11 cellular contexts compared by ENCODE assay signal in the genomic region with DNA sequence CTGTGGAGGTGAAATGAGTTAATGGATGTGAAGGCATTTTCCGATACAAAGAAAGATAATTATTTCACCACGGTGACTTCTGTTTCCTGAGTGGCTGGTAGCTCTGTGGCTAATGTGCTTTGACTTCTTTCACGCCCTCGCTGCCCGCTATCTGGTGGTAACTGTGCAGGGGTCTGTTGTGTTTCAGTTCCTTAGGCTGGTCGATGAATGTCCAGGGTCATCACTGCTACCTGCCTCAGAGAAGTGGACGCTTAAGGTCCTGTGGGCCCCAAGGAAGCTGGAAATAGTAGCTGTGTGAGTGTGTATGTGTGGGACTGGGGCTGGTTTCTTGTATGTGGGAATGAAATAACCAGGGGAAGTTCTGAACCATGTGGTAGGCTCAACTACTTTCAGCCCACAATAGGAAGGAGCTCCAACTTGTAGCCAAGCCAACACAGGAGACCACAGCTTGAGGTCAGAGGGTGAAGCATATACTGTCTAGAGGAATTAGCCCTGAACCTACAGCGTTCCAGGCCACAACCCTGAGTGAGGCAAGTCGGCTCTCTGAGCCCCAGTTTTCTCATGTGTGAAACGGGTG. TPM values are rescaled to one million over a fixed set of nuclear protein-coding genes. Genes with fewer than 3 reads are reported as not detected.
DNase-seq lines count a peak whose midpoint lies in the region; ATAC-seq and TF ChIP-seq lines count a peak whose summit lies in the region.
"Had no signal": no experiment of that assay in that cellular context is flagged by ENCODE, and none has a peak within 500 bp of the region (broad histone marks: within the 10 kb centered on the region; RNA-seq: fewer than 3 reads in every experiment).

No MANE protein-coding gene starts in this region.

- peak overlapping the region; percentile 60 for H3K4me3 Mint-ChIP-seq in activated CD8-positive, alpha-beta T cell treated with anti-CD3 and anti-CD28 coated beads, Interleukin-2, amount 10 ng/mL, durations not matched to agents 7 days and 5 days
- no peak overlapping the region for H3K4me3 Mint-ChIP-seq in nephron progenitor cell
- H3K4me3 Mint-ChIP-seq: mesothelial cell of epicardium had no signal

- H3K36me3 Mint-ChIP-seq in activated CD8-positive, alpha-beta T cell treated with anti-CD3 and anti-CD28 coated beads, Interleukin-2, amount 10 ng/mL, durations not matched to agents 7 days and 5 days (ENCODE audit: low read depth): peaks cover 17% of the 10 kb centered on the region
- H3K36me3 Mint-ChIP-seq in nephron progenitor cell (ENCODE audit: low read depth): no peaks in the 10 kb centered on the region
- H3K36me3 Mint-ChIP-seq: mesothelial cell of epicardium had no signal

- no peaks in the 10 kb centered on the region for H3K27me3 Mint-ChIP-seq in activated CD8-positive, alpha-beta T cell treated with anti-CD3 and anti-CD28 coated beads, Interleukin-2, amount 10 ng/mL, durations not matched to agents 7 days and 5 days (ENCODE audit: low read depth)
- peaks cover 12% of the 10 kb centered on the region for H3K27me3 Mint-ChIP-seq in nephron progenitor cell (ENCODE audit: low read depth, poor library complexity)

- H3K27ac Mint-ChIP-seq in activated CD8-positive, alpha-beta T cell treated with anti-CD3 and anti-CD28 coated beads, Interleukin-2, amount 10 ng/mL, durations not matched to agents 7 days and 5 days: peak overlapping the region; percentile 95
- peak overlapping the region; percentile 72 for H3K27ac Mint-ChIP-seq in nephron progenitor cell
- H3K27ac Mint-ChIP-seq: mesothelial cell of epicardium had no signal

- in situ Hi-C loops in GM13977 (cut with MboI; ENCODE audit: low pct_unique_long_range_greater_than_20kb, low sequenced_read_pairs, unreplicated experiment): no loop called here

- no peaks in the 10 kb centered on the region for H3K9me3 Mint-ChIP-seq in activated CD8-positive, alpha-beta T cell treated with anti-CD3 and anti-CD28 coated beads, Interleukin-2, amount 10 ng/mL, durations not matched to agents 7 days and 5 days (ENCODE audit: insufficient read depth)
- no peaks in the 10 kb centered on the region for H3K9me3 Mint-ChIP-seq in nephron progenitor cell
- H3K9me3 Mint-ChIP-seq: mesothelial cell of epicardium had no signal

- POLR2A ChIA-PET in activated CD8-positive, alpha-beta T cell treated with anti-CD3 and anti-CD28 coated beads, Interleukin-2, amount 10 ng/mL, durations not matched to agents 7 days and 5 days (lab: Charles Lee): interaction anchor here (0.6 to 9.1 kb wide), 5 partner anchors 18 to 550 kb away, joined by 3 to 121 read pairs (median 4); a partner anchor contains a TSS

- DNase-seq in GM13977 (ENCODE audit: low spot score) (peak; percentile 42), nephron progenitor cell (no peak), NCI-H146 treated with DMSO at 0.1 percent for 48 hours (lab: John Stamatoyannopoulos, UW; ENCODE audit: unreplicated experiment) (no peak), A172 (ENCODE audit: low spot score) (no peak)
- peak; percentile 85 for DNase-seq in activated CD8-positive, alpha-beta T cell treated with anti-CD3 and anti-CD28 coated beads, Interleukin-2, amount 10 ng/mL, durations not matched to agents 7 days and 5 days

- CTCF ChIA-PET in activated CD8-positive, alpha-beta T cell treated with anti-CD3 and anti-CD28 coated beads, Interleukin-2, amount 10 ng/mL, durations not matched to agents 7 days and 5 days (lab: Charles Lee): interaction anchor here (0.7 to 2.1 kb wide), 11 partner anchors 14 to 253 kb away, joined by 3 to 14 read pairs (median 3); a partner anchor contains a TSS

- TF ChIP-seq CTCF in GM13977 (IDR thresholded peaks at IDR 0.05; ENCODE audit: extremely low read depth, insufficient read depth, missing control alignments) (no peak), nephron progenitor cell (IDR thresholded peaks at IDR 0.05) (no peak)

- ATAC-seq in HG03108 (IDR thresholded peaks at IDR 0.05; ENCODE audit: unreplicated experiment) (peak; percentile 61), HG02885 (IDR thresholded peaks at IDR 0.05; ENCODE audit: poor library complexity, unreplicated experiment) (no peak)
- ATAC-seq in activated CD8-positive, alpha-beta T cell treated with anti-CD3 and anti-CD28 coated beads, Interleukin-2, amount 10 ng/mL, durations not matched to agents 7 days and 5 days: peak; percentile 73

- peaks cover 88% of the 10 kb centered on the region for H3K4me1 Mint-ChIP-seq in activated CD8-positive, alpha-beta T cell treated with anti-CD3 and anti-CD28 coated beads, Interleukin-2, amount 10 ng/mL, durations not matched to agents 7 days and 5 days (ENCODE audit: low read depth)
- H3K4me1 Mint-ChIP-seq in nephron progenitor cell: peaks cover 19% of the 10 kb centered on the region

RNA-seq across cellular contexts. Expression of a gene that starts 15.9 kb away (rescaled TPM):
- 100 to 1,000 TPM; 275 to 301 TPM for total RNA-seq in activated CD8-positive, alpha-beta T cell treated with anti-CD3 and anti-CD28 coated beads, Interleukin-2, amount 10 ng/mL, durations not matched to agents 7 days and 5 days
- not detected in 2 replicates for total RNA-seq in A172 (2014; rRNA removed; shearing (Covaris generic))
- total RNA-seq: mesothelial cell of epicardium, NCI-H460, temporal lobe had no signal

RNA-seq across cellular contexts. Expression of a gene that starts 27.4 kb away (rescaled TPM):
- total RNA-seq in activated CD8-positive, alpha-beta T cell treated with anti-CD3 and anti-CD28 coated beads, Interleukin-2, amount 10 ng/mL, durations not matched to agents 7 days and 5 days: 1 to 10 TPM; 1.1 TPM
- total RNA-seq in A172 (2014; rRNA removed; shearing (Covaris generic)): not detected in 2 replicates
- total RNA-seq: mesothelial cell of epicardium, NCI-H460, temporal lobe had no signal

RNA-seq across cellular contexts. Expression of a gene that starts 34.5 kb away (rescaled TPM):
- total RNA-seq in activated CD8-positive, alpha-beta T cell treated with anti-CD3 and anti-CD28 coated beads, Interleukin-2, amount 10 ng/mL, durations not matched to agents 7 days and 5 days: 10 to 100 TPM; 13.9 to 14.4 TPM
- 7.1 and 8.1 TPM in 2 replicates for total RNA-seq in A172 (2014; rRNA removed; shearing (Covaris generic))

RNA-seq across cellular contexts. Expression of a gene that starts 47.4 kb away (rescaled TPM):
- not detected for total RNA-seq in activated CD8-positive, alpha-beta T cell treated with anti-CD3 and anti-CD28 coated beads, Interleukin-2, amount 10 ng/mL, durations not matched to agents 7 days and 5 days
- not detected in 2 replicates for total RNA-seq in A172 (2014; rRNA removed; shearing (Covaris generic))
- total RNA-seq: mesothelial cell of epicardium; NCI-H460; T-helper 2 cell treated with Interferon-gamma antibody and Interleukin-4, amounts not matched to agents 100 ng/mL and 5 ng/mL, for 36 hours; temporal lobe had no signal

Comparison
In these comparisons a context has a peak if more than half of its experiments do, and no peak if none do; other contexts are left out.
1. DNase-seq: peak in GM13977 (single experiment) and activated CD8-positive, alpha-beta T cell treated with anti-CD3 and anti-CD28 coated beads, Interleukin-2, amount 10 ng/mL, durations not matched to agents 7 days and 5 days (single experiment); none in nephron progenitor cell (single experiment), NCI-H146 treated with DMSO at 0.1 percent for 48 hours (single experiment) and A172 (single experiment).
2. RNA of a gene that starts 15.9 kb away (total RNA-seq): 275 to 301 TPM in activated CD8-positive, alpha-beta T cell treated with anti-CD3 and anti-CD28 coated beads, Interleukin-2, amount 10 ng/mL, durations not matched to agents 7 days and 5 days; not detected in A172; every median in the first group is over 100 times any median in the second.